18 cellular contexts compared by ENCODE assay signal in genomic region chr11:86676010-86676409, GRCh38.
"Had no signal": no experiment of that assay in that cellular context is flagged by ENCODE, and none has a peak within 500 bp of the region (broad histone marks: within the 10 kb centered on the region; RNA-seq: fewer than 3 reads in every experiment).

No MANE protein-coding gene starts in this region.

- H3K9me3 ChIP-seq: lower lobe of right lung, thoracic aorta had no signal

- H3K4me3 Mint-ChIP-seq: activated B cell treated with CpG ODN at 0.5 μM for 24 hours; activated CD4-positive, alpha-beta memory T cell treated with anti-CD3 and anti-CD28 coated beads, Interleukin-2, amount 10 ng/mL, durations not matched to agents 7 days and 5 days; activated CD4-positive, alpha-beta T cell treated with anti-CD3 and anti-CD28 coated beads for 36 hours; activated naive CD4-positive, alpha-beta T cell treated with anti-CD3 and anti-CD28 coated beads, Interleukin-2, amount 50 U/mL, for 24 hours; natural killer cell; stimulated activated naive B cell treated with anti-CD40 and anti-IgM and Interleukin-4, amounts not matched to agents 10 μg/mL and 1 μg/mL and 100 μg/mL, for 72 hours; T-helper 1 cell treated with Interleukin-12 subunit alpha and Interleukin-12 subunit beta and Interleukin-4 antibody, amounts not matched to agents 30 μg/mL and 1 μg/mL, for 36 hours had no signal

- H3K36me3 Mint-ChIP-seq: activated naive CD4-positive, alpha-beta T cell treated with anti-CD3 and anti-CD28 coated beads, Interleukin-2, amount 50 U/mL, for 24 hours; brain; natural killer cell; stimulated activated naive B cell treated with anti-CD40 and anti-IgM and Interleukin-4, amounts not matched to agents 10 μg/mL and 1 μg/mL and 100 μg/mL, for 72 hours had no signal

- H3K27me3 ChIP-seq: foreskin keratinocyte had no signal

- H3K27ac ChIP-seq: foreskin keratinocyte, lower lobe of right lung, thoracic aorta had no signal

- H3K9me3 Mint-ChIP-seq: activated B cell treated with CpG ODN at 0.5 μM for 24 hours; activated CD4-positive, alpha-beta memory T cell treated with anti-CD3 and anti-CD28 coated beads, Interleukin-2, amount 10 ng/mL, durations not matched to agents 7 days and 5 days; activated naive CD4-positive, alpha-beta T cell treated with anti-CD3 and anti-CD28 coated beads, Interleukin-2, amount 50 U/mL, for 24 hours; natural killer cell; stimulated activated naive B cell treated with anti-CD40 and anti-IgM and Interleukin-4, amounts not matched to agents 10 μg/mL and 1 μg/mL and 100 μg/mL, for 72 hours; T-helper 1 cell treated with Interleukin-12 subunit alpha and Interleukin-12 subunit beta and Interleukin-4 antibody, amounts not matched to agents 30 μg/mL and 1 μg/mL, for 36 hours had no signal

- ATAC-seq: activated CD4-positive, alpha-beta T cell treated with anti-CD3 and anti-CD28 coated beads for 36 hours; foreskin keratinocyte; left lobe of liver; lower lobe of right lung; natural killer cell; stimulated activated naive B cell treated with anti-CD40 and anti-IgM and Interleukin-4, amounts not matched to agents 10 μg/mL and 1 μg/mL and 100 μg/mL, for 72 hours had no signal

- H3K36me3 ChIP-seq: lower lobe of right lung, thoracic aorta had no signal

- DNase-seq: activated B cell treated with CpG ODN at 0.5 μM for 24 hours; activated CD4-positive, alpha-beta memory T cell treated with anti-CD3 and anti-CD28 coated beads, Interleukin-2, amount 10 ng/mL, durations not matched to agents 7 days and 5 days; activated gamma-delta T cell treated with Interleukin-2 at 50 U/mL for 16 hours; aorta; effector memory CD4-positive, alpha-beta T cell; foreskin keratinocyte; lower lobe of right lung; natural killer cell; stimulated activated CD4-positive, alpha-beta T cell treated with anti-CD3 and anti-CD28 coated beads, Interleukin-2, amount 100 ng/mL, for 48 hours; stimulated activated CD8-positive, alpha-beta memory T cell treated with anti-CD3 and anti-CD28 coated beads, Interleukin-4, amount 100 ng/mL, for 48 hours; stimulated activated naive B cell treated with anti-CD40 and anti-IgM and Interleukin-4, amounts not matched to agents 10 μg/mL and 1 μg/mL and 100 μg/mL, for 72 hours; T1000 had no signal

- H3K27ac Mint-ChIP-seq: activated B cell treated with CpG ODN at 0.5 μM for 24 hours; activated CD4-positive, alpha-beta memory T cell treated with anti-CD3 and anti-CD28 coated beads, Interleukin-2, amount 10 ng/mL, durations not matched to agents 7 days and 5 days; activated CD4-positive, alpha-beta T cell treated with anti-CD3 and anti-CD28 coated beads for 36 hours; activated naive CD4-positive, alpha-beta T cell treated with anti-CD3 and anti-CD28 coated beads, Interleukin-2, amount 50 U/mL, for 24 hours; natural killer cell; stimulated activated naive B cell treated with anti-CD40 and anti-IgM and Interleukin-4, amounts not matched to agents 10 μg/mL and 1 μg/mL and 100 μg/mL, for 72 hours; T-helper 1 cell treated with Interleukin-12 subunit alpha and Interleukin-12 subunit beta and Interleukin-4 antibody, amounts not matched to agents 30 μg/mL and 1 μg/mL, for 36 hours had no signal

- H3K4me3 ChIP-seq: lower lobe of right lung, thoracic aorta had no signal
